1 cellular context compared by ENCODE assay signal in the genomic region with DNA sequence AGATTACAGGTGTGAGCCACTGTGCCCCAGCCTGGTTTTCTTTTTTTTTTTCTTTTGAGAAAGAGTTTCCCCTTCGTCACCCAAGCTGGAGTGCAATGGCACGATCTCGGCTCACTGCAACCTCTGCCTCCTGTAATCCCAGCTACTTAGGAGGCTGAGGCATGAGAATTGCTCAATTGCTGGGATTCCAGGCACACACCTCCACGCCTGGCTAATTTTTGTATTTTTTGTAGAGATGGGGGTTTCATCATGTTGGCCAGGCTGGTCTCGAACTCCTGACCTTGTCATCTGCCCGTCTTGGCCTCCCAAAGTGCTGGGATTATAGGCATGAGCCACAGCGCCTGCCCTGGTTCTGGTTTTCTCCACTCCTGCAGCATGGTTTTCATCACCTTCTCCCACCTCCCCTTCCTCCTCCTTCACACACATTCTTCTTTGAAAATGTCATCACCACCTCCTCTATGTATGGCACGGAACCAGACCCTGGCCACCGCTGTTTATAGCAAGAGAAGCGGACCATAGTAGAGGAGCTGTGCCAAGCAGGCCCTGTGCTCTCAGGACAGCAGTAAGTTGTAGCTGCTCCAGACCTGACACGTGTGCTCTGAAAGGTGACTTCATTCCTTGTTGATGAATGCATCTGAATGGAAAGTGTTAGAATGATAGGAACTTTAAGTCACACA.
TF ChIP-seq lines count a peak whose summit lies in the region.

No MANE protein-coding gene starts in this region.

TF ChIP-seq in HepG2, 621 proteins besides CTCF, POLR2A, EP300 and RAD21 (continued from another document):
- TF ChIP-seq ZMYM3 (CRISPR knock-in tag; IDR thresholded peaks at IDR 0.05) (peak; percentile 25; the same call in 1 of the 2 replicates), KAT8 (CRISPR knock-in tag; IDR thresholded peaks at IDR 0.05) (peak; percentile 25; the same call in 1 of the 2 replicates), MIER3 (CRISPR knock-in tag; IDR thresholded peaks at IDR 0.05; ENCODE audit: borderline replicate concordance) (peak; percentile 43; the same call in 1 of the 2 replicates), ZNF430 (CRISPR knock-in tag; IDR thresholded peaks at IDR 0.05) (no peak), ZFX (CRISPR knock-in tag; IDR thresholded peaks at IDR 0.05; ENCODE audit: low read depth) (peak; percentile 46), NFRKB (IDR thresholded peaks at IDR 0.05) (no peak), MXI1 (IDR thresholded peaks at IDR 0.05; ENCODE audit: borderline replicate concordance, low read depth, low read length) (peak; percentile 35; the same call in 1 of the 3 replicates), ZKSCAN8 (CRISPR knock-in tag; IDR thresholded peaks at IDR 0.05; ENCODE audit: borderline replicate concordance) (no peak), ESRRA (CRISPR knock-in tag; IDR thresholded peaks at IDR 0.05; ENCODE audit: low read depth) (no peak), FOXK2 (IDR thresholded peaks at IDR 0.05) (no peak), XRCC5 (optimal IDR thresholded peaks at IDR 0.05; ENCODE audit: low read length) (peak; percentile 42), HMG20B (CRISPR knock-in tag; conservative IDR thresholded peaks at IDR 0.05) (0 out of 2 replicates have a peak, but pooled peaks have one; percentile 36), TBX2 (CRISPR knock-in tag; IDR thresholded peaks at IDR 0.05; ENCODE audit: borderline replicate concordance) (0 out of 2 replicates have a peak, but pooled peaks have one; percentile 10), ETV5 (CRISPR knock-in tag; IDR thresholded peaks at IDR 0.05; ENCODE audit: borderline replicate concordance) (0 out of 2 replicates have a peak, but pooled peaks have one; percentile 25)
- TF ChIP-seq, protein P1, sequence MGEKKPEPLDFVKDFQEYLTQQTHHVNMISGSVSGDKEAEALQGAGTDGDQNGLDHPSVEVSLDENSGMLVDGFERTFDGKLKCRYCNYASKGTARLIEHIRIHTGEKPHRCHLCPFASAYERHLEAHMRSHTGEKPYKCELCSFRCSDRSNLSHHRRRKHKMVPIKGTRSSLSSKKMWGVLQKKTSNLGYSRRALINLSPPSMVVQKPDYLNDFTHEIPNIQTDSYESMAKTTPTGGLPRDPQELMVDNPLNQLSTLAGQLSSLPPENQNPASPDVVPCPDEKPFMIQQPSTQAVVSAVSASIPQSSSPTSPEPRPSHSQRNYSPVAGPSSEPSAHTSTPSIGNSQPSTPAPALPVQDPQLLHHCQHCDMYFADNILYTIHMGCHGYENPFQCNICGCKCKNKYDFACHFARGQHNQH (CRISPR knock-in tag; IDR thresholded peaks at IDR 0.05): 0 out of 2 replicates have a peak, but pooled peaks have one; percentile 3
- TF ChIP-seq, protein P2, sequence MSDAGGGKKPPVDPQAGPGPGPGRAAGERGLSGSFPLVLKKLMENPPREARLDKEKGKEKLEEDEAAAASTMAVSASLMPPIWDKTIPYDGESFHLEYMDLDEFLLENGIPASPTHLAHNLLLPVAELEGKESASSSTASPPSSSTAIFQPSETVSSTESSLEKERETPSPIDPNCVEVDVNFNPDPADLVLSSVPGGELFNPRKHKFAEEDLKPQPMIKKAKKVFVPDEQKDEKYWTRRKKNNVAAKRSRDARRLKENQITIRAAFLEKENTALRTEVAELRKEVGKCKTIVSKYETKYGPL (CRISPR knock-in tag; IDR thresholded peaks at IDR 0.05): no peak
- TF ChIP-seq, protein P3, sequence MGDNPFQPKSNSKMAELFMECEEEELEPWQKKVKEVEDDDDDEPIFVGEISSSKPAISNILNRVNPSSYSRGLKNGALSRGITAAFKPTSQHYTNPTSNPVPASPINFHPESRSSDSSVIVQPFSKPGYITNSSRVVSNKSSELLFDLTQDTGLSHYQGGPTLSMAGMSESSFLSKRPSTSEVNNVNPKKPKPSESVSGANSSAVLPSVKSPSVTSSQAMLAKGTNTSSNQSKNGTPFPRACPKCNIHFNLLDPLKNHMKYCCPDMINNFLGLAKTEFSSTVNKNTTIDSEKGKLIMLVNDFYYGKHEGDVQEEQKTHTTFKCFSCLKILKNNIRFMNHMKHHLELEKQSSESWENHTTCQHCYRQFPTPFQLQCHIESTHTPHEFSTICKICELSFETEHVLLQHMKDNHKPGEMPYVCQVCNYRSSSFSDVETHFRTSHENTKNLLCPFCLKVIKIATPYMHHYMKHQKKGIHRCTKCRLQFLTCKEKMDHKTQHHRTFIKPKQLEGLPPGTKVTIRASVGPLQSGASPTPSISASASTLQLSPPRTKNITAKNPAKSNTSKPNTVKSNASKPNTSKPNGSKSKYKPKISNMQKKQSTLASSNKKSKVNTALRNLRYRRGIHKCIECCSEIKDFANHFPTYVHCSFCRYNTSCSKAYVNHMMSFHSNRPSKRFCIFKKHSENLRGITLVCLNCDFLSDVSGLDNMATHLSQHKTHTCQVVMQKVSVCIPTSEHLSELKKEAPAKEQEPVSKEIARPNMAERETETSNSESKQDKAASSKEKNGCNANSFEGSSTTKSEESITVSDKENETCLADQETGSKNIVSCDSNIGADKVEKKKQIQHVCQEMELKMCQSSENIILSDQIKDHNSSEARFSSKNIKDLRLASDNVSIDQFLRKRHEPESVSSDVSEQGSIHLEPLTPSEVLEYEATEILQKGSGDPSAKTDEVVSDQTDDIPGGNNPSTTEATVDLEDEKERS (CRISPR knock-in tag; IDR thresholded peaks at IDR 0.05): 0 out of 2 replicates have a peak, but pooled peaks have one; percentile 26
- TF ChIP-seq, protein P4, sequence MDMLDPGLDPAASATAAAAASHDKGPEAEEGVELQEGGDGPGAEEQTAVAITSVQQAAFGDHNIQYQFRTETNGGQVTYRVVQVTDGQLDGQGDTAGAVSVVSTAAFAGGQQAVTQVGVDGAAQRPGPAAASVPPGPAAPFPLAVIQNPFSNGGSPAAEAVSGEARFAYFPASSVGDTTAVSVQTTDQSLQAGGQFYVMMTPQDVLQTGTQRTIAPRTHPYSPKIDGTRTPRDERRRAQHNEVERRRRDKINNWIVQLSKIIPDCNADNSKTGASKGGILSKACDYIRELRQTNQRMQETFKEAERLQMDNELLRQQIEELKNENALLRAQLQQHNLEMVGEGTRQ (IDR thresholded peaks at IDR 0.05; ENCODE audit: low read depth, low read length): 0 out of 2 replicates have a peak, but pooled peaks have one; percentile 18
- TF ChIP-seq, protein P4 (CRISPR knock-in tag; IDR thresholded peaks at IDR 0.05; ENCODE audit: borderline replicate concordance): no peak
- TF ChIP-seq, protein P5, sequence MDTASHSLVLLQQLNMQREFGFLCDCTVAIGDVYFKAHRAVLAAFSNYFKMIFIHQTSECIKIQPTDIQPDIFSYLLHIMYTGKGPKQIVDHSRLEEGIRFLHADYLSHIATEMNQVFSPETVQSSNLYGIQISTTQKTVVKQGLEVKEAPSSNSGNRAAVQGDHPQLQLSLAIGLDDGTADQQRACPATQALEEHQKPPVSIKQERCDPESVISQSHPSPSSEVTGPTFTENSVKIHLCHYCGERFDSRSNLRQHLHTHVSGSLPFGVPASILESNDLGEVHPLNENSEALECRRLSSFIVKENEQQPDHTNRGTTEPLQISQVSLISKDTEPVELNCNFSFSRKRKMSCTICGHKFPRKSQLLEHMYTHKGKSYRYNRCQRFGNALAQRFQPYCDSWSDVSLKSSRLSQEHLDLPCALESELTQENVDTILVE (CRISPR knock-in tag; IDR thresholded peaks at IDR 0.05): 0 out of 2 replicates have a peak, but pooled peaks have one; percentile 22
- TF ChIP-seq, protein P6, sequence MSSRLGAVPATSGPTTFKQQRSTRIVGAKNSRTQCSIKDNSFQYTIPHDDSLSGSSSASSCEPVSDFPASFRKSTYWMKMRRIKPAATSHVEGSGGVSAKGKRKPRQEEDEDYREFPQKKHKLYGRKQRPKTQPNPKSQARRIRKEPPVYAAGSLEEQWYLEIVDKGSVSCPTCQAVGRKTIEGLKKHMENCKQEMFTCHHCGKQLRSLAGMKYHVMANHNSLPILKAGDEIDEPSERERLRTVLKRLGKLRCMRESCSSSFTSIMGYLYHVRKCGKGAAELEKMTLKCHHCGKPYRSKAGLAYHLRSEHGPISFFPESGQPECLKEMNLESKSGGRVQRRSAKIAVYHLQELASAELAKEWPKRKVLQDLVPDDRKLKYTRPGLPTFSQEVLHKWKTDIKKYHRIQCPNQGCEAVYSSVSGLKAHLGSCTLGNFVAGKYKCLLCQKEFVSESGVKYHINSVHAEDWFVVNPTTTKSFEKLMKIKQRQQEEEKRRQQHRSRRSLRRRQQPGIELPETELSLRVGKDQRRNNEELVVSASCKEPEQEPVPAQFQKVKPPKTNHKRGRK (CRISPR knock-in tag; IDR thresholded peaks at IDR 0.05): 0 out of 2 replicates have a peak, but pooled peaks have one; percentile 29
- TF ChIP-seq, protein P7, sequence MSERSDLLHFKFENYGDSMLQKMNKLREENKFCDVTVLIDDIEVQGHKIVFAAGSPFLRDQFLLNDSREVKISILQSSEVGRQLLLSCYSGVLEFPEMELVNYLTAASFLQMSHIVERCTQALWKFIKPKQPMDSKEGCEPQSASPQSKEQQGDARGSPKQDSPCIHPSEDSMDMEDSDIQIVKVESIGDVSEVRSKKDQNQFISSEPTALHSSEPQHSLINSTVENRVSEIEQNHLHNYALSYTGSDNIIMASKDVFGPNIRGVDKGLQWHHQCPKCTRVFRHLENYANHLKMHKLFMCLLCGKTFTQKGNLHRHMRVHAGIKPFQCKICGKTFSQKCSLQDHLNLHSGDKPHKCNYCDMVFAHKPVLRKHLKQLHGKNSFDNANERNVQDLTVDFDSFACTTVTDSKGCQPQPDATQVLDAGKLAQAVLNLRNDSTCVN (CRISPR knock-in tag; IDR thresholded peaks at IDR 0.05; ENCODE audit: borderline replicate concordance): 0 out of 2 replicates have a peak, but pooled peaks have one; percentile 6
- TF ChIP-seq, protein P8, sequence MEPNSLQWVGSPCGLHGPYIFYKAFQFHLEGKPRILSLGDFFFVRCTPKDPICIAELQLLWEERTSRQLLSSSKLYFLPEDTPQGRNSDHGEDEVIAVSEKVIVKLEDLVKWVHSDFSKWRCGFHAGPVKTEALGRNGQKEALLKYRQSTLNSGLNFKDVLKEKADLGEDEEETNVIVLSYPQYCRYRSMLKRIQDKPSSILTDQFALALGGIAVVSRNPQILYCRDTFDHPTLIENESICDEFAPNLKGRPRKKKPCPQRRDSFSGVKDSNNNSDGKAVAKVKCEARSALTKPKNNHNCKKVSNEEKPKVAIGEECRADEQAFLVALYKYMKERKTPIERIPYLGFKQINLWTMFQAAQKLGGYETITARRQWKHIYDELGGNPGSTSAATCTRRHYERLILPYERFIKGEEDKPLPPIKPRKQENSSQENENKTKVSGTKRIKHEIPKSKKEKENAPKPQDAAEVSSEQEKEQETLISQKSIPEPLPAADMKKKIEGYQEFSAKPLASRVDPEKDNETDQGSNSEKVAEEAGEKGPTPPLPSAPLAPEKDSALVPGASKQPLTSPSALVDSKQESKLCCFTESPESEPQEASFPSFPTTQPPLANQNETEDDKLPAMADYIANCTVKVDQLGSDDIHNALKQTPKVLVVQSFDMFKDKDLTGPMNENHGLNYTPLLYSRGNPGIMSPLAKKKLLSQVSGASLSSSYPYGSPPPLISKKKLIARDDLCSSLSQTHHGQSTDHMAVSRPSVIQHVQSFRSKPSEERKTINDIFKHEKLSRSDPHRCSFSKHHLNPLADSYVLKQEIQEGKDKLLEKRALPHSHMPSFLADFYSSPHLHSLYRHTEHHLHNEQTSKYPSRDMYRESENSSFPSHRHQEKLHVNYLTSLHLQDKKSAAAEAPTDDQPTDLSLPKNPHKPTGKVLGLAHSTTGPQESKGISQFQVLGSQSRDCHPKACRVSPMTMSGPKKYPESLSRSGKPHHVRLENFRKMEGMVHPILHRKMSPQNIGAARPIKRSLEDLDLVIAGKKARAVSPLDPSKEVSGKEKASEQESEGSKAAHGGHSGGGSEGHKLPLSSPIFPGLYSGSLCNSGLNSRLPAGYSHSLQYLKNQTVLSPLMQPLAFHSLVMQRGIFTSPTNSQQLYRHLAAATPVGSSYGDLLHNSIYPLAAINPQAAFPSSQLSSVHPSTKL (CRISPR knock-in tag; IDR thresholded peaks at IDR 0.05): 0 out of 2 replicates have a peak, but pooled peaks have one; percentile 23
- TF ChIP-seq, protein P9, sequence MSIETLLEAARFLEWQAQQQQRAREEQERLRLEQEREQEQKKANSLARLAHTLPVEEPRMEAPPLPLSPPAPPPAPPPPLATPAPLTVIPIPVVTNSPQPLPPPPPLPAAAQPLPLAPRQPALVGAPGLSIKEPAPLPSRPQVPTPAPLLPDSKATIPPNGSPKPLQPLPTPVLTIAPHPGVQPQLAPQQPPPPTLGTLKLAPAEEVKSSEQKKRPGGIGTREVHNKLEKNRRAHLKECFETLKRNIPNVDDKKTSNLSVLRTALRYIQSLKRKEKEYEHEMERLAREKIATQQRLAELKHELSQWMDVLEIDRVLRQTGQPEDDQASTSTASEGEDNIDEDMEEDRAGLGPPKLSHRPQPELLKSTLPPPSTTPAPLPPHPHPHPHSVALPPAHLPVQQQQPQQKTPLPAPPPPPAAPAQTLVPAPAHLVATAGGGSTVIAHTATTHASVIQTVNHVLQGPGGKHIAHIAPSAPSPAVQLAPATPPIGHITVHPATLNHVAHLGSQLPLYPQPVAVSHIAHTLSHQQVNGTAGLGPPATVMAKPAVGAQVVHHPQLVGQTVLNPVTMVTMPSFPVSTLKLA (IDR thresholded peaks at IDR 0.05): peak; percentile 68
